ENCODE assay signal across 10 cellular contexts in the genomic region with DNA sequence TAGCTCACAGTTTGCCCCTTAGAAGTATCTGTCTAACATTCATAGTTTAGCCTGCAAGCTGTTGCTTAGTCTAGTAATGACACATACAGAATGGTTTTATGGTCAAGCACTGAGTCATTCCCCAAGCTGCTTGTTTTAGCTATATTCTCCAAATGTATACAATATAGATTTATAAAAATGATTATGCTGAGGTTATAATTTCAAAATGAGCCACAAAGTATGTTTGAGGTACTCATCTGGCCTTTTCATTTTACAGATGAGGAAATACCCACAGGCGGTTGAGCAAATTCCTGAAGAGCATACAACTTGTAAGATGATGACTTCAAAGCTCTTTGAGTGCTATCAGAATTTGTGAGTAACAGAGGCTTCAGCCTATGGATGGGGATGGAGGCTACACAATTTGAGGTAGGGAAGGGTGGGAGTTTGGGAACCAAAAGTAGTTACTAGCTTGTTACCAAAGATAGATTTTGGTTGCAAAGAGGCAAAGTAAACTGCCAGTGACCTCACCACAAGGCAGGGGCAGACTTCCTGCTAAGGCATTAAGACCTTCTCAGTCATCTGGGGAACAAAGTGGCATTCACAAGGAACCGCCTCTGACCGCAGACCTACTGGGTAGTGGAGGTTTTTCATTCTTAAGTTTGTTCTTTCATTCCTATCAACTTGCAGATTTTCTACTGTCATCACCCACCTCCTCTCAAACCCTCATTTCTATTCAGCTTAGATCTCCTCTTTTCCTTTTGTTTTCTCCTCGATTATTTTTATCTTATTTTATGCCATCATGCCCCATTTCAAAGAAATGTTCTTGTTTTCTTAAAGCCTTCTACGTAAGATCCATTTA.
DNase-seq lines count a peak whose midpoint lies in the region; ATAC-seq, FAIRE-seq and TF ChIP-seq lines count a peak whose summit lies in the region.
"Had no signal": no experiment of that assay in that cellular context is flagged by ENCODE, and none has a peak within 500 bp of the region (broad histone marks: within the 10 kb centered on the region; RNA-seq: fewer than 3 reads in every experiment).

No MANE protein-coding gene starts in this region.

- peak overlapping the region; percentile 88 for H3K27ac ChIP-seq in astrocyte (ENCODE audit: low read depth, low read length)
- H3K27ac ChIP-seq in smooth muscle cell (ENCODE audit: low read depth): peak overlapping the region; percentile 98

- H3K79me2 ChIP-seq in astrocyte (ENCODE audit: insufficient read depth, low read length) (no peaks in the 10 kb centered on the region), smooth muscle cell (ENCODE audit: low read depth) (no peaks in the 10 kb centered on the region)

- WGBS in smooth muscle cell (ENCODE audit: low lambda C conversion rate): 14% methylated on average over 5 of the region's 5 CpGs

- H3F3A ChIP-seq in smooth muscle cell (ENCODE audit: low read depth): peaks cover 25% of the 10 kb centered on the region

- peak; percentile 84 for FAIRE-seq in astrocyte (lab: Jason Lieb, UNC)

- H3K9me3 ChIP-seq in astrocyte (ENCODE audit: insufficient read depth, low read depth, low read length): no peaks in the 10 kb centered on the region
- no peaks in the 10 kb centered on the region for H3K9me3 ChIP-seq in smooth muscle cell (replicated peaks; ENCODE audit: low read depth)

- peak; percentile 68 for ATAC-seq in GM21737 (IDR thresholded peaks at IDR 0.05; ENCODE audit: unreplicated experiment)
- ATAC-seq: Panc1 had no signal

- H3K27ac Mint-ChIP-seq in astrocyte (ENCODE audit: unreplicated experiment): peak overlapping the region; percentile 88
- H3K27ac Mint-ChIP-seq: nephron had no signal

- no peaks in the 10 kb centered on the region for H3K36me3 ChIP-seq in GM06990 (ENCODE audit: control insufficient read depth, insufficient read depth, low read length)
- H3K36me3 ChIP-seq in astrocyte (ENCODE audit: insufficient read depth, low read length): no peaks in the 10 kb centered on the region
- H3K36me3 ChIP-seq in smooth muscle cell (ENCODE audit: low read depth): no peaks in the 10 kb centered on the region

- no peaks in the 10 kb centered on the region for H3K27me3 ChIP-seq in GM06990 (replicated peaks; ENCODE audit: control insufficient read depth, insufficient read depth, low read length)
- H3K27me3 ChIP-seq in astrocyte (ENCODE audit: insufficient read depth, low read length): no peaks in the 10 kb centered on the region
- no peaks in the 10 kb centered on the region for H3K27me3 ChIP-seq in smooth muscle cell (ENCODE audit: low read depth)

- H3K36me3 Mint-ChIP-seq in astrocyte (ENCODE audit: low read depth, unreplicated experiment): no peaks in the 10 kb centered on the region

- H3K4me2 ChIP-seq in astrocyte (ENCODE audit: low read length): peak overlapping the region; percentile 81
- H3K4me2 ChIP-seq in smooth muscle cell: peak overlapping the region; percentile 80

- peaks cover 34% of the 10 kb centered on the region for H3K4me1 ChIP-seq in astrocyte (ENCODE audit: insufficient read depth, low read length)
- H3K4me1 ChIP-seq in smooth muscle cell (ENCODE audit: low read depth): peaks cover 52% of the 10 kb centered on the region

- H3K27me3 Mint-ChIP-seq in astrocyte (ENCODE audit: low read depth, unreplicated experiment): no peaks in the 10 kb centered on the region

- H4K20me1 ChIP-seq in astrocyte (ENCODE audit: insufficient read depth, low read length): no peaks in the 10 kb centered on the region
- H4K20me1 ChIP-seq in smooth muscle cell (ENCODE audit: low read depth): peaks cover 28% of the 10 kb centered on the region

- DNase-seq in GM06990 (ENCODE audit: extremely low read depth, insufficient read length): peak; percentile 0
- peak; percentile 85 for DNase-seq in Jurkat, Clone E6-1 (ENCODE audit: low read depth, low spot score)
- peak; percentile 96 for DNase-seq in astrocyte (ENCODE audit: low read depth)
- DNase-seq in smooth muscle cell (lab: John Stamatoyannopoulos, UW; ENCODE audit: unreplicated experiment): peak; percentile 1
- DNase-seq in mucosa of gallbladder (ENCODE audit: low spot score): no peak
- no peak for DNase-seq in NCI-H187 (lab: John Stamatoyannopoulos, UW)
- no peak for DNase-seq in cerebellar cortex (ENCODE audit: low spot score)

- H3K4me3 ChIP-seq in GM06990 (replicated peaks; ENCODE audit: low read depth, low read length) (no peak overlapping the region), astrocyte (ENCODE audit: insufficient read depth, low read depth, low read length) (peak overlapping the region; percentile 1), smooth muscle cell (no peak overlapping the region)
- 0 out of 2 replicates have a peak overlapping the region, but pooled peaks have one; percentile 2 for H3K4me3 ChIP-seq in Jurkat, Clone E6-1 (ENCODE audit: low read length)

- peaks cover 45% of the 10 kb centered on the region for H3K4me1 Mint-ChIP-seq in astrocyte (ENCODE audit: low read depth, unreplicated experiment)
- H3K4me1 Mint-ChIP-seq: nephron had no signal

- TF ChIP-seq CTCF in GM06990 (IDR thresholded peaks at IDR 0.05; ENCODE audit: insufficient read depth, low read length, poor library complexity, severe bottlenecking): no peak
- no peak for TF ChIP-seq CTCF in astrocyte (IDR thresholded peaks at IDR 0.05; ENCODE audit: insufficient read depth, low read depth, low read length)
- no peak for TF ChIP-seq CTCF in smooth muscle cell (IDR thresholded peaks at IDR 0.05; ENCODE audit: borderline replicate concordance, insufficient read depth, poor library complexity, severe bottlenecking)

- peak overlapping the region; percentile 17 for H3K4me3 Mint-ChIP-seq in astrocyte (ENCODE audit: unreplicated experiment)
- H3K4me3 Mint-ChIP-seq: nephron had no signal

- no peaks in the 10 kb centered on the region for H3K9me3 Mint-ChIP-seq in astrocyte (ENCODE audit: unreplicated experiment)
- H3K9me3 Mint-ChIP-seq: nephron had no signal

- peak overlapping the region; percentile 51 for H3K9ac ChIP-seq in astrocyte (ENCODE audit: low read length)
- H3K9ac ChIP-seq in smooth muscle cell (ENCODE audit: low read depth): peak overlapping the region; percentile 81

- peak overlapping the region; percentile 22 for H2AFZ ChIP-seq in astrocyte (ENCODE audit: low read depth, low read length)
- H2AFZ ChIP-seq in smooth muscle cell (ENCODE audit: low read depth): no peak overlapping the region

Comparison
In these comparisons a context has a peak if more than half of its experiments do, and no peak if none do; other contexts are left out.
1. DNase-seq: peak in GM06990 (single experiment), Jurkat, Clone E6-1 (single experiment), astrocyte (single experiment) and smooth muscle cell (single experiment); none in mucosa of gallbladder (single experiment), NCI-H187 (0 of 2) and cerebellar cortex (single experiment).
2. H3K4me3 ChIP-seq: peak in Jurkat, Clone E6-1 (single experiment) and astrocyte (single experiment); none in GM06990 (single experiment) and smooth muscle cell (single experiment).